18 cellular contexts compared by ENCODE assay signal in the genomic region with DNA sequence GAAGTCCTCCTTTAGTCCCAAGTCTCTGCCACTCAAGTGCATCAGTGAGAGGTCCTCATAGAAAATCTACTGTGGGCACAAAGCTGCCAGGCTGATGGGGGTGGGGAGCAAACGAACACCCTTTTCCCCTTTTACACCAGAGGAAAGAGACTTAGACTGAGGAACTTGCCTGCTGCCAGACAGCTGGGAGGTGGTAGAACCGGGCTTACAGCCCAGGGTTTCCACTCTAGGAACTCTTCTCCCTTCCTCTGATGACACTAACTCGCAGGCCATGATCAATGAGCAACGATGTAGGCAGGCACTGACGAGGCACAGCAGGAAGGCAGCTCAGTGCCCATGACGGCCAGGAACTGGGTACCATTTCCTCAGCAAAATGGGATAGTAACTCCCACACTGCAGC. TPM values are rescaled to one million over a fixed set of nuclear protein-coding genes. Genes with fewer than 3 reads are reported as not detected.
DNase-seq lines count a peak whose midpoint lies in the region; ATAC-seq and TF ChIP-seq lines count a peak whose summit lies in the region.
"Had no signal": no experiment of that assay in that cellular context is flagged by ENCODE, and none has a peak within 500 bp of the region (broad histone marks: within the 10 kb centered on the region; RNA-seq: fewer than 3 reads in every experiment).

No MANE protein-coding gene starts in this region.

- no peaks in the 10 kb centered on the region for H3K27me3 Mint-ChIP-seq in T-helper 2 cell treated with Interferon-gamma antibody and Interleukin-4, amounts not matched to agents 5 μg/mL and 100 μg/mL, for 36 hours (ENCODE audit: low read depth)
- H3K27me3 Mint-ChIP-seq in CD4-positive, alpha-beta T cell: no peaks in the 10 kb centered on the region
- H3K27me3 Mint-ChIP-seq in activated CD8-positive, alpha-beta T cell treated with anti-CD3 and anti-CD28 coated beads, Interleukin-2, amount 10 ng/mL, durations not matched to agents 7 days and 5 days (ENCODE audit: low read depth): no peaks in the 10 kb centered on the region

- no peak for TF ChIP-seq CTCF in CD4-positive, alpha-beta T cell (IDR thresholded peaks at IDR 0.05)

- H3K9me3 ChIP-seq in CD4-positive, alpha-beta T cell (ENCODE audit: control insufficient read depth, low read length): no peaks in the 10 kb centered on the region
- H3K9me3 ChIP-seq: gastrocnemius medialis, psoas muscle, spleen had no signal

- H3K27ac Mint-ChIP-seq in T-helper 2 cell treated with Interferon-gamma antibody and Interleukin-4, amounts not matched to agents 5 μg/mL and 100 μg/mL, for 36 hours: peak overlapping the region; percentile 48
- peak overlapping the region; percentile 81 for H3K27ac Mint-ChIP-seq in CD4-positive, alpha-beta T cell
- H3K27ac Mint-ChIP-seq in activated CD8-positive, alpha-beta T cell treated with anti-CD3 and anti-CD28 coated beads, Interleukin-2, amount 10 ng/mL, durations not matched to agents 7 days and 5 days: peak overlapping the region; percentile 86

- peak overlapping the region; percentile 13 for H3K4me3 Mint-ChIP-seq in T-helper 2 cell treated with Interferon-gamma antibody and Interleukin-4, amounts not matched to agents 5 μg/mL and 100 μg/mL, for 36 hours
- peak overlapping the region; percentile 35 for H3K4me3 Mint-ChIP-seq in CD4-positive, alpha-beta T cell
- H3K4me3 Mint-ChIP-seq in activated CD8-positive, alpha-beta T cell treated with anti-CD3 and anti-CD28 coated beads, Interleukin-2, amount 10 ng/mL, durations not matched to agents 7 days and 5 days: peak overlapping the region; percentile 44

- POLR2A ChIA-PET in CD4-positive, alpha-beta T cell (lab: Charles Lee): interaction anchor here (0.9 to 2.2 kb wide), 5 partner anchors 14 to 68 kb away, joined by 3 to 6 read pairs (median 5); no protein-coding TSS in a partner anchor
- POLR2A ChIA-PET in activated CD8-positive, alpha-beta T cell treated with anti-CD3 and anti-CD28 coated beads, Interleukin-2, amount 10 ng/mL, durations not matched to agents 7 days and 5 days (lab: Charles Lee): interaction anchor here (1.1 kb wide), 1 partner anchor 10 kb away, joined by 3 read pairs; no protein-coding TSS in a partner anchor

- H3K36me3 Mint-ChIP-seq in T-helper 2 cell treated with Interferon-gamma antibody and Interleukin-4, amounts not matched to agents 5 μg/mL and 100 μg/mL, for 36 hours (ENCODE audit: low read depth): peaks cover 24% of the 10 kb centered on the region
- no peaks in the 10 kb centered on the region for H3K36me3 Mint-ChIP-seq in CD4-positive, alpha-beta T cell (ENCODE audit: low read depth)
- H3K36me3 Mint-ChIP-seq in activated CD8-positive, alpha-beta T cell treated with anti-CD3 and anti-CD28 coated beads, Interleukin-2, amount 10 ng/mL, durations not matched to agents 7 days and 5 days (ENCODE audit: low read depth): peaks cover 26% of the 10 kb centered on the region

- ATAC-seq in CD4-positive, alpha-beta T cell (ENCODE audit: poor library complexity): no peak
- no peak for ATAC-seq in activated CD8-positive, alpha-beta T cell treated with anti-CD3 and anti-CD28 coated beads, Interleukin-2, amount 10 ng/mL, durations not matched to agents 7 days and 5 days
- ATAC-seq in HG03196 (IDR thresholded peaks at IDR 0.05; ENCODE audit: unreplicated experiment) (no peak), GM18868 (IDR thresholded peaks at IDR 0.05; ENCODE audit: unreplicated experiment) (no peak)
- ATAC-seq: gastrocnemius medialis, K562, left lobe of liver, psoas muscle had no signal

- intact Hi-C loops in CD4-positive, alpha-beta T cell (cut with DNase I, micrococcal nuclease): no loop called here

- no peaks in the 10 kb centered on the region for H3K9me3 Mint-ChIP-seq in T-helper 2 cell treated with Interferon-gamma antibody and Interleukin-4, amounts not matched to agents 5 μg/mL and 100 μg/mL, for 36 hours
- H3K9me3 Mint-ChIP-seq in CD4-positive, alpha-beta T cell: no peaks in the 10 kb centered on the region
- no peaks in the 10 kb centered on the region for H3K9me3 Mint-ChIP-seq in activated CD8-positive, alpha-beta T cell treated with anti-CD3 and anti-CD28 coated beads, Interleukin-2, amount 10 ng/mL, durations not matched to agents 7 days and 5 days (ENCODE audit: insufficient read depth)

- H3K27ac ChIP-seq in CD4-positive, alpha-beta T cell (ENCODE audit: low read depth, low read length): peak overlapping the region; percentile 41
- H3K27ac ChIP-seq: gastrocnemius medialis, psoas muscle had no signal

- no peaks in the 10 kb centered on the region for H3K27me3 ChIP-seq in CD4-positive, alpha-beta T cell (ENCODE audit: control insufficient read depth, insufficient read depth, low read length)
- H3K27me3 ChIP-seq: gastrocnemius medialis, spleen had no signal

- H3K4me1 Mint-ChIP-seq in T-helper 2 cell treated with Interferon-gamma antibody and Interleukin-4, amounts not matched to agents 5 μg/mL and 100 μg/mL, for 36 hours (ENCODE audit: low read depth): peaks cover 55% of the 10 kb centered on the region
- H3K4me1 Mint-ChIP-seq in CD4-positive, alpha-beta T cell (ENCODE audit: low read depth): peaks cover 88% of the 10 kb centered on the region
- peaks cover 92% of the 10 kb centered on the region for H3K4me1 Mint-ChIP-seq in activated CD8-positive, alpha-beta T cell treated with anti-CD3 and anti-CD28 coated beads, Interleukin-2, amount 10 ng/mL, durations not matched to agents 7 days and 5 days (ENCODE audit: low read depth)

- CTCF ChIA-PET in CD4-positive, alpha-beta T cell (lab: Charles Lee): interaction anchor here (1.3 to 2.5 kb wide), 2 partner anchors 10 to 21 kb away, joined by 3 to 8 read pairs; no protein-coding TSS in a partner anchor
- CTCF ChIA-PET in activated CD8-positive, alpha-beta T cell treated with anti-CD3 and anti-CD28 coated beads, Interleukin-2, amount 10 ng/mL, durations not matched to agents 7 days and 5 days (lab: Charles Lee): interaction anchor here (1.4 to 6.9 kb wide), 4 partner anchors 15 to 149 kb away, joined by 3 to 29 read pairs (median 12); no protein-coding TSS in a partner anchor

- DNase-seq in T-helper 2 cell treated with Interferon-gamma antibody and Interleukin-4, amounts not matched to agents 5 μg/mL and 100 μg/mL, for 36 hours (ENCODE audit: low spot score): no peak
- DNase-seq in T-helper 2 cell (no peak), midbrain (lab: John Stamatoyannopoulos, UW) (peak; percentile 10), NOMO-1 treated with dmso at 0.1 percent for 144 hours (lab: John Stamatoyannopoulos, UW; ENCODE audit: unreplicated experiment) (no peak)
- no peak for DNase-seq in CD4-positive, alpha-beta T cell
- DNase-seq in activated CD8-positive, alpha-beta T cell treated with anti-CD3 and anti-CD28 coated beads, Interleukin-2, amount 10 ng/mL, durations not matched to agents 7 days and 5 days: no peak
- DNase-seq: 8988T, gastrocnemius medialis, NCI-H1105, NCI-H2171 treated with DMSO at 0.1 percent for 48 hours, NCI-H774, spleen had no signal

RNA-seq across cellular contexts. Expression of a gene that starts 11.0 kb away (rescaled TPM):
- under 1 TPM; 0.16 to 0.31 TPM for total RNA-seq in CD4-positive, alpha-beta T cell
- total RNA-seq in activated CD8-positive, alpha-beta T cell treated with anti-CD3 and anti-CD28 coated beads, Interleukin-2, amount 10 ng/mL, durations not matched to agents 7 days and 5 days: under 1 TPM; 0.13 to 0.21 TPM
- total RNA-seq: gastrocnemius medialis, left lobe of liver, myocyte, psoas muscle had no signal
